In the genomic region with DNA sequence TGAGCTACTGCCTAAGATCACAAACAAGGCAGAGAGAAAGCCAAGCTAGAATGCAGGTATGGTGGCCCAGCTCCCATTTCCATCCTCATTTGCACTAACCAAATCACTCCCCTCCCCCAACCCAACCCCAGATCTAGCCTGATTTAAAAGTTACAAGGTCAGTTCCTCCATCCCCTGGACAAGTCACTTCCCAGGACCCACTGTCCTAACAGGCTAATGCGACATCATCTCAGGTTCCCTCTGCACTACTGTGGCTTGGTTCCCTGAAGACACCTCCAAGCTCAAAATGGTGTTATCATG, we compare ENCODE assay signal across 17 cellular contexts. TPM values are rescaled to one million over a fixed set of nuclear protein-coding genes. Genes with fewer than 3 reads are reported as not detected.
DNase-seq lines count a peak whose midpoint lies in the region; ATAC-seq, FAIRE-seq and TF ChIP-seq lines count a peak whose summit lies in the region.
"Had no signal": no experiment of that assay in that cellular context is flagged by ENCODE, and none has a peak within 500 bp of the region (broad histone marks: within the 10 kb centered on the region; RNA-seq: fewer than 3 reads in every experiment).

No MANE protein-coding gene starts in this region.

- DNase-seq in H7: peak; percentile 37
- DNase-seq in adrenal gland: no peak
- DNase-seq in small intestine: no peak
- DNase-seq in NCI-H748 treated with DMSO at 0.1 percent for 48 hours (lab: John Stamatoyannopoulos, UW): no peak
- DNase-seq in naive thymus-derived CD4-positive, alpha-beta T cell: no peak
- no peak for DNase-seq in NCI-H2029 treated with DMSO at 0.1 percent for 48 hours (lab: John Stamatoyannopoulos, UW)
- no peak for DNase-seq in tibial artery
- DNase-seq: activated CD4-positive, alpha-beta T cell treated with anti-CD3 and anti-CD28 coated beads for 48 hours; activated T-cell treated with anti-CD3 and anti-CD28 coated beads, Interleukin-2, amount 50 U/mL, for 72 hours; C1 segment of cervical spinal cord; hippocampal formation; NCI-H1092 treated with DMSO at 0.1 percent for 48 hours; stimulated activated CD4-positive, alpha-beta T cell treated with anti-CD3 and anti-CD28 coated beads, Interleukin-4, amount 100 ng/mL, for 24 hours; stimulated activated naive B cell treated with anti-CD40 and anti-IgM and Interleukin-4, amounts not matched to agents 10 μg/mL and 1 μg/mL and 100 μg/mL, for 72 hours; T-helper 17 cell had no signal

- H3K27ac Mint-ChIP-seq in naive thymus-derived CD4-positive, alpha-beta T cell: peak overlapping the region in 3 of 9 donors; percentile 33 to 67 (median 42)
- H3K27ac Mint-ChIP-seq: activated T-cell treated with anti-CD3 and anti-CD28 coated beads, Interleukin-2, amount 50 U/mL, for 72 hours had no signal

- H3K9me3 Mint-ChIP-seq in naive thymus-derived CD4-positive, alpha-beta T cell: peaks cover 0 to 1% (median 0%) of the 10 kb centered on the region in 11 donors
- H3K9me3 Mint-ChIP-seq: activated T-cell treated with anti-CD3 and anti-CD28 coated beads, Interleukin-2, amount 50 U/mL, for 72 hours; stimulated activated naive B cell treated with anti-CD40 and anti-IgM and Interleukin-4, amounts not matched to agents 10 μg/mL and 1 μg/mL and 100 μg/mL, for 72 hours had no signal

- peaks cover 25 to 48% of the 10 kb centered on the region in 2 donors for H3K4me1 ChIP-seq in adrenal gland (replicated peaks in 1 of 2)
- peaks cover 30% of the 10 kb centered on the region for H3K4me1 ChIP-seq in iPS-18a (ENCODE audit: control insufficient read depth, low read depth, low read length)
- peaks cover 0 to 6% of the 10 kb centered on the region in 2 donors for H3K4me1 ChIP-seq in small intestine (ENCODE audit: control insufficient read depth in 2 of 2, insufficient read depth in 1 of 2, low read depth in 1 of 2, low read length in 1 of 2)
- H3K4me1 ChIP-seq in naive thymus-derived CD4-positive, alpha-beta T cell (ENCODE audit: control insufficient read depth in 2 of 2, insufficient read depth in 2 of 2, low read length in 2 of 2): peaks cover 11 to 26% of the 10 kb centered on the region in 2 donors
- H3K4me1 ChIP-seq in tibial artery: peaks cover 0 to 24% (median 8%) of the 10 kb centered on the region in 4 donors

- no peak for TF ChIP-seq CTCF in adrenal gland (IDR thresholded peaks at IDR 0.05)
- no peak for TF ChIP-seq CTCF in tibial artery (IDR thresholded peaks at IDR 0.05)

- H3K36me3 Mint-ChIP-seq in naive thymus-derived CD4-positive, alpha-beta T cell: peaks cover 0 to 5% (median 0%) of the 10 kb centered on the region in 5 donors

- 69 to 92% (median 81%) methylated on average over 1 of the region's 1 CpG for WGBS in adrenal gland, 4 donors
- 83 to 93% (median 92%) methylated on average over 1 of the region's 1 CpG for WGBS in small intestine, 3 donors

- H3K4me1 Mint-ChIP-seq in naive thymus-derived CD4-positive, alpha-beta T cell: peaks cover 27 to 57% (median 52%) of the 10 kb centered on the region in 7 donors

- peak overlapping the region; percentile 20 for H3K9ac ChIP-seq in iPS-18a (ENCODE audit: low read length)

- peak overlapping the region in 2 of 10 donors; percentile 10 to 53 for H3K4me3 Mint-ChIP-seq in naive thymus-derived CD4-positive, alpha-beta T cell

- H3K36me3 ChIP-seq in H7 (replicated peaks; ENCODE audit: control insufficient read depth, insufficient read depth, low read length) (peaks cover 3% of the 10 kb centered on the region), adrenal gland (replicated peaks in 1 of 2) (no peaks in the 10 kb centered on the region), iPS-18a (ENCODE audit: control insufficient read depth, low read depth, low read length) (peaks cover 4% of the 10 kb centered on the region), small intestine (ENCODE audit: control insufficient read depth in 2 of 2, insufficient read depth in 2 of 2, low read length in 2 of 2) (no peaks in the 10 kb centered on the region), tibial artery (no peaks in the 10 kb centered on the region)
- no peaks in the 10 kb centered on the region for H3K36me3 ChIP-seq in naive thymus-derived CD4-positive, alpha-beta T cell (ENCODE audit: control insufficient read depth in 2 of 3, insufficient read depth in 3 of 3, low read length in 3 of 3)

- POLR2A ChIA-PET in naive thymus-derived CD4-positive, alpha-beta T cell (lab: Charles Lee): interaction anchor here (0.6 to 1.5 kb wide), 8 partner anchors 11 to 250 kb away, joined by 3 to 8 read pairs (median 3); partner anchors contain the start of genes ARHGAP30 and TSTD1

- CTCF ChIA-PET in naive thymus-derived CD4-positive, alpha-beta T cell (lab: Charles Lee): interaction anchor here (0.5 kb wide), 1 partner anchor 48 kb away, joined by 3 read pairs; no protein-coding TSS in a partner anchor

- no peak overlapping the region for H3K4me3 ChIP-seq in H7 (ENCODE audit: insufficient read depth, low read depth, low read length)
- H3K4me3 ChIP-seq in adrenal gland: peak overlapping the region in 1 of 4 donors; percentile 14
- H3K4me3 ChIP-seq in iPS-18a (ENCODE audit: low read length): peak overlapping the region; percentile 95
- H3K4me3 ChIP-seq in small intestine (ENCODE audit: low read depth in 1 of 2, low read length in 2 of 2): peak overlapping the region in 1 of 2 donors; percentile 63
- no peak overlapping the region for H3K4me3 ChIP-seq in naive thymus-derived CD4-positive, alpha-beta T cell (ENCODE audit: low read length)
- H3K4me3 ChIP-seq in tibial artery: no peak overlapping the region

- FAIRE-seq in small intestine (lab: Jason Lieb, UNC): no peak

- no peak for ATAC-seq in naive thymus-derived CD4-positive, alpha-beta T cell
- ATAC-seq: activated T-cell treated with anti-CD3 and anti-CD28 coated beads, Interleukin-2, amount 50 U/mL, for 72 hours; stimulated activated naive B cell treated with anti-CD40 and anti-IgM and Interleukin-4, amounts not matched to agents 10 μg/mL and 1 μg/mL and 100 μg/mL, for 72 hours; T-helper 17 cell had no signal

- no peaks in the 10 kb centered on the region; the same call in 1 of the 2 replicates for H3K27me3 ChIP-seq in H7 (ENCODE audit: control insufficient read depth, insufficient read depth, low read length)
- no peaks in the 10 kb centered on the region for H3K27me3 ChIP-seq in adrenal gland
- no peaks in the 10 kb centered on the region for H3K27me3 ChIP-seq in iPS-18a (ENCODE audit: control insufficient read depth, insufficient read depth, low read length)
- H3K27me3 ChIP-seq in small intestine (ENCODE audit: control insufficient read depth in 2 of 2, insufficient read depth in 2 of 2, low read length in 2 of 2): no peaks in the 10 kb centered on the region
- no peaks in the 10 kb centered on the region for H3K27me3 ChIP-seq in naive thymus-derived CD4-positive, alpha-beta T cell (ENCODE audit: control insufficient read depth in 2 of 2, insufficient read depth in 2 of 2, low read length in 2 of 2)
- H3K27me3 ChIP-seq in tibial artery: peaks cover 3 to 10% of the 10 kb centered on the region in 2 donors

- TF ChIP-seq POLR2A in adrenal gland (IDR thresholded peaks at IDR 0.05): no peak

- intact Hi-C loops in adrenal gland (cut with DNase I): no loop called here
- intact Hi-C loops in naive thymus-derived CD4-positive, alpha-beta T cell (cut with micrococcal nuclease): no loop called here
- intact Hi-C loops in tibial artery (cut with DNase I; ENCODE audit: low total_unique reads): no loop called here

- no peaks in the 10 kb centered on the region for H3K27me3 Mint-ChIP-seq in naive thymus-derived CD4-positive, alpha-beta T cell
- H3K27me3 Mint-ChIP-seq: stimulated activated naive B cell treated with anti-CD40 and anti-IgM and Interleukin-4, amounts not matched to agents 10 μg/mL and 1 μg/mL and 100 μg/mL, for 72 hours; T-helper 17 cell had no signal

- H3K9me3 ChIP-seq in adrenal gland (replicated peaks in 1 of 3) (no peaks in the 10 kb centered on the region), iPS-18a (ENCODE audit: control insufficient read depth, low read depth, low read length) (no peaks in the 10 kb centered on the region), small intestine (ENCODE audit: control insufficient read depth, low read depth) (no peaks in the 10 kb centered on the region), tibial artery (no peaks in the 10 kb centered on the region)
- no peaks in the 10 kb centered on the region for H3K9me3 ChIP-seq in naive thymus-derived CD4-positive, alpha-beta T cell (ENCODE audit: control insufficient read depth in 2 of 3, low read length in 3 of 3)

- H3K27ac ChIP-seq in adrenal gland: peak overlapping the region in 3 of 5 donors; percentile 26 to 72 (median 72)
- H3K27ac ChIP-seq in iPS-18a (ENCODE audit: low read length): no peak overlapping the region
- peak overlapping the region; percentile 74 to 84 for H3K27ac ChIP-seq in small intestine (ENCODE audit: low read depth in 1 of 2, low read length in 1 of 2)
- H3K27ac ChIP-seq in naive thymus-derived CD4-positive, alpha-beta T cell (ENCODE audit: low read depth, low read length): no peak overlapping the region
- no peak overlapping the region for H3K27ac ChIP-seq in tibial artery

RNA-seq across cellular contexts. Expression of gene F11R, which starts 2.4 kb away (rescaled TPM):
- total RNA-seq in H7 (2014; rRNA removed; shearing (Covaris generic)): 211 and 255 TPM in 2 replicates
- total RNA-seq in adrenal gland: 10 to 100 TPM; 32.1 to 99.1 (median 55.1) TPM
- polyA plus RNA-seq in adrenal gland: 10 to 100 TPM; 19.3 to 83.0 (median 22.9) TPM
- polyA plus RNA-seq in small intestine: 10 to 100 TPM; 30.2 to 74.6 (median 36.7) TPM
- 10 to 100 TPM; 11.3 to 23.7 (median 16.5) TPM for total RNA-seq in naive thymus-derived CD4-positive, alpha-beta T cell
- 10 to 100 TPM; 12.7 to 14.4 TPM for polyA plus RNA-seq in naive thymus-derived CD4-positive, alpha-beta T cell

RNA-seq across cellular contexts. Expression of gene TSTD1, which starts 20.2 kb away (rescaled TPM):
- total RNA-seq in H7 (2014; rRNA removed; shearing (Covaris generic)): 91.3 and 114 TPM in 2 replicates
- total RNA-seq in adrenal gland: 100 to 1,000 TPM in 3 of 8 donors, 10 to 100 TPM in 5; 46.3 to 280 (median 93.3) TPM
- polyA plus RNA-seq in adrenal gland (100 to 1,000 TPM in 2 of 3 donors, 10 to 100 TPM in 1; 57.8 to 153 (median 109) TPM), small intestine (100 to 1,000 TPM in 2 of 3 donors, 10 to 100 TPM in 1; 65.8 to 185 (median 115) TPM)
- total RNA-seq in naive thymus-derived CD4-positive, alpha-beta T cell: 10 to 100 TPM; 49.8 to 84.0 (median 58.2) TPM
- 100 to 1,000 TPM; 349 to 494 TPM for polyA plus RNA-seq in naive thymus-derived CD4-positive, alpha-beta T cell

RNA-seq across cellular contexts. Expression of gene USF1, which starts 27.2 kb away (rescaled TPM):
- 169 and 176 TPM in 2 replicates for total RNA-seq in H7 (2014; rRNA removed; shearing (Covaris generic))
- 10 to 100 TPM; 41.3 to 82.9 (median 63.7) TPM for total RNA-seq in adrenal gland
- polyA plus RNA-seq in adrenal gland: 100 to 1,000 TPM in 2 of 3 donors, 10 to 100 TPM in 1; 48.0 to 153 (median 144) TPM
- polyA plus RNA-seq in small intestine: 100 to 1,000 TPM in 2 of 3 donors, 10 to 100 TPM in 1; 60.1 to 123 (median 109) TPM
- total RNA-seq in naive thymus-derived CD4-positive, alpha-beta T cell: 100 to 1,000 TPM in 1 of 5 experiments, 10 to 100 TPM in 4; 71.6 to 115 (median 91.7) TPM
- 1 to 10 TPM; 3.9 to 5.5 TPM for polyA plus RNA-seq in naive thymus-derived CD4-positive, alpha-beta T cell

RNA-seq across cellular contexts. Expression of gene ARHGAP30, which starts 51.1 kb away (rescaled TPM):
- total RNA-seq in H7 (2014; rRNA removed; shearing (Covaris generic)): 0.11 TPM in 1 of 2 replicates, not detected in the other
- total RNA-seq in adrenal gland: 10 to 100 TPM in 5 of 8 donors, 1 to 10 TPM in 3; 3.7 to 15.7 (median 10.5) TPM
- polyA plus RNA-seq in adrenal gland (10 to 100 TPM in 1 of 3 donors, 1 to 10 TPM in 2; 3.7 to 17.5 (median 4.5) TPM), small intestine (1 to 10 TPM; 2.2 to 5.8 (median 5.4) TPM)
- total RNA-seq in naive thymus-derived CD4-positive, alpha-beta T cell: 100 to 1,000 TPM; 152 to 291 (median 235) TPM
- 100 to 1,000 TPM; 128 to 258 TPM for polyA plus RNA-seq in naive thymus-derived CD4-positive, alpha-beta T cell
- total RNA-seq: pulmonary artery endothelial cell had no signal

Comparison
In these comparisons a context has a peak if more than half of its experiments do, and no peak if none do; other contexts are left out.
1. H3K27ac ChIP-seq: peak in adrenal gland (3 of 5) and small intestine (2 of 2); none in iPS-18a (single experiment), naive thymus-derived CD4-positive, alpha-beta T cell (single experiment) and tibial artery (0 of 2).